In genomic region chr6:98272061-98272460, GRCh38 we compare ENCODE assay signal across 14 cellular contexts.
DNase-seq lines count a peak whose midpoint lies in the region; ATAC-seq and TF ChIP-seq lines count a peak whose summit lies in the region.
"Had no signal": no experiment of that assay in that cellular context is flagged by ENCODE, and none has a peak within 500 bp of the region (broad histone marks: within the 10 kb centered on the region; RNA-seq: fewer than 3 reads in every experiment).

No MANE protein-coding gene starts in this region.

- H3K27me3 ChIP-seq in right atrium auricular region: no peaks in the 10 kb centered on the region
- H3K27me3 ChIP-seq: BLaER1 treated with 17β-estradiol and CSF1 and Interleukin-3, amounts not matched to agents 10 nM and 100 nM had no signal

- H3K9me3 ChIP-seq in right atrium auricular region: no peaks in the 10 kb centered on the region
- H3K9me3 ChIP-seq: BLaER1 treated with 17β-estradiol and CSF1 and Interleukin-3, amounts not matched to agents 10 nM and 100 nM had no signal

- no peak for ATAC-seq in Right ventricle myocardium inferior
- ATAC-seq: GM23338 had no signal

- DNase-seq in Right ventricle myocardium inferior (ENCODE audit: missing footprints): peak; percentile 61
- DNase-seq in right atrium auricular region (ENCODE audit: low spot score): no peak
- DNase-seq in globus pallidus (ENCODE audit: low spot score): peak; percentile 11
- peak; percentile 30 for DNase-seq in pons (ENCODE audit: low spot score)
- DNase-seq in GM03348 (ENCODE audit: low spot score): no peak
- DNase-seq in NCI-H510A (lab: John Stamatoyannopoulos, UW): no peak
- no peak for DNase-seq in erythroblast (lab: John Stamatoyannopoulos, UW)
- DNase-seq: ACHN; CD4-positive, CD25-positive, alpha-beta regulatory T cell; DMS53; GF-D8; H7 had no signal

- no peak overlapping the region for H3K27ac ChIP-seq in right atrium auricular region
- H3K27ac ChIP-seq: BLaER1 treated with 17β-estradiol and CSF1 and Interleukin-3, amounts not matched to agents 10 nM and 100 nM had no signal

- no peak for TF ChIP-seq CTCF in right atrium auricular region (IDR thresholded peaks at IDR 0.05)

- no peaks in the 10 kb centered on the region for H3K4me1 ChIP-seq in right atrium auricular region
- H3K4me1 ChIP-seq: BLaER1 treated with 17β-estradiol and CSF1 and Interleukin-3, amounts not matched to agents 10 nM and 100 nM had no signal

- H3K4me3 ChIP-seq in right atrium auricular region: no peak overlapping the region
- H3K4me3 ChIP-seq: BLaER1 treated with 17β-estradiol and CSF1 and Interleukin-3, amounts not matched to agents 10 nM and 100 nM; GM23338 had no signal

- intact Hi-C loops in Right ventricle myocardium inferior (cut with DNase I): no loop called here

- H3K36me3 ChIP-seq in right atrium auricular region: no peaks in the 10 kb centered on the region
- H3K36me3 ChIP-seq: BLaER1 treated with 17β-estradiol and CSF1 and Interleukin-3, amounts not matched to agents 10 nM and 100 nM had no signal

- no peak for TF ChIP-seq POLR2A in erythroblast (IDR thresholded peaks at IDR 0.05; ENCODE audit: low read length)

Comparison
In these comparisons a context has a peak if more than half of its experiments do, and no peak if none do; other contexts are left out.
1. DNase-seq: peak in Right ventricle myocardium inferior (single experiment), globus pallidus (single experiment) and pons (single experiment); none in right atrium auricular region (single experiment), GM03348 (single experiment), NCI-H510A (single experiment) and erythroblast (0 of 2).